ENCODE assay signal across 8 cellular contexts in the genomic region with DNA sequence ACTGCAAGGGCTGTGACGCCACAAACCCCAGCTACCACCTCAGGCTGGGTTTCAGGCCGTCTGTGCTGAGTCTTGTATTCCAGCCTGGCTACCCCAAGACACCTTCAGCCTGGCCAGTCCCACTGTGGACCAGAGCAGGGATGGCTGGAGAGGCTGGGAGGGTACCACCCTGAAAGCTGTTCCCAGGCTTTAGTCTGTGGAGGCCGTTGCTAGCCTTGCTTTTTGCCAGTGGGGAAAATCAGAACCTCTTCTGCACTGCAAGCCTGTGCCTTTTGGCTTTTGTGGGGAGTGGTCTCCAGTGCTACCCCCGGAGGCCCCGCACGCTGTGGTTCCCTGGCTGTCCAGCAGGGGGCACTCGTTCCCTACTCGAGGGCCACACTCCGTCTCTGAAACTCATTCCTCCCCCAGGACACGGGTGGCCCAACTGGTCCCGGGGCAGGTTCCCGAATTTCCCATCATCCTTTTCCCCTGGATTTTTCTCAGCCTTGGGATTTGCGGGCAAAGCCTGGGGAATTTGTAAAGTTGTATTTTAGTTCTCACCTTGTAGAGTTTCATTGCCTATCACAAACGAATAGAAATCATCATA.
DNase-seq lines count a peak whose midpoint lies in the region; ATAC-seq and TF ChIP-seq lines count a peak whose summit lies in the region.

No MANE protein-coding gene starts in this region.

- H3K4me1 ChIP-seq in left ventricle myocardium inferior = peaks cover 78% of the 10 kb centered on the region

- H3K27ac ChIP-seq in HL-60 (replicated peaks) (no peak overlapping the region), left ventricle myocardium inferior (replicated peaks) (peak overlapping the region; percentile 91)

- H3K27me3 ChIP-seq in HL-60 (ENCODE audit: insufficient read depth, poor library complexity, severe bottlenecking) (no peaks in the 10 kb centered on the region), left ventricle myocardium inferior (ENCODE audit: low read depth) (no peaks in the 10 kb centered on the region)

- ATAC-seq in HG02981 (IDR thresholded peaks at IDR 0.05; ENCODE audit: unreplicated experiment) = no peak
- ATAC-seq in HG03571 (IDR thresholded peaks at IDR 0.05; ENCODE audit: unreplicated experiment) = no peak

- peak in 9 of 14 donors; percentile 23 to 69 (median 57) for DNase-seq in C1 segment of cervical spinal cord (lab: John Stamatoyannopoulos, UW)
- DNase-seq in HL-60 (ENCODE audit: low read depth in 1 of 2, low spot score in 1 of 2) = peak in 1 of 2 experiments; percentile 23
- peak; percentile 32 for DNase-seq in activated T-cell treated with anti-CD3 and anti-CD28 coated beads, Interleukin-2, amount 50 U/mL, for 1 hour
- DNase-seq in left ventricle myocardium inferior = peak; percentile 56
- peak; percentile 45 for DNase-seq in stimulated activated CD4-positive, alpha-beta T cell treated with anti-CD3 and anti-CD28 coated beads, Interleukin-15, amount 100 ng/mL, for 24 hours
- DNase-seq in GOT3 (lab: John Stamatoyannopoulos, UW) = no peak

- H3K9me3 ChIP-seq in left ventricle myocardium inferior (replicated peaks) = peaks cover 8% of the 10 kb centered on the region

- intact Hi-C loops in left ventricle myocardium inferior (cut with micrococcal nuclease) = no loop called here

- no peak overlapping the region for H3K4me3 ChIP-seq in HL-60 (replicated peaks; ENCODE audit: insufficient read depth, low read length)
- H3K4me3 ChIP-seq in left ventricle myocardium inferior = no peak overlapping the region

- H3K36me3 ChIP-seq in left ventricle myocardium inferior = peaks cover 26% of the 10 kb centered on the region

- peak; percentile 74 for TF ChIP-seq CTCF in HL-60 (IDR thresholded peaks at IDR 0.05; ENCODE audit: insufficient read depth, low read length)
- peak; percentile 97 for TF ChIP-seq CTCF in left ventricle myocardium inferior (IDR thresholded peaks at IDR 0.05; ENCODE audit: borderline replicate concordance)
